ENCODE assay signal across 12 cellular contexts in the genomic region with DNA sequence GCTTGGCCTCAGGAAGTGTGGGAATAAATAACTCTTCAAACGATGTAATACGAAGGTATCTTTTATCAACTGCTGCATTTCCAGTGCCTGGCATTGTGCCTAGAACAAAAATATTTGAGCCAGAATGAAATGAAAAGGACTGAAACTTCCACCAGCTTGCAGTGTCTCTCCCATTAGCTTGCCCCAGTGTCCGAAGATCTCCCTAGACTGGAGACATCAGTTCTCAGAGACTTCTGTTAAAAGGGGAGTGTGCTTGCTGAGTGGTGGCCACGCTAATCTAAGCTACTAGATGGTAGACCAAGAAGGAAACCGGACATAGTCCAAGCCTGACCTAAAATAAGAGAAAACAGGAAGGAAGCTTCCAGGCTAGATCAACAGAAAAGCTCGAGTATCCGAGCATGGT. TPM values are rescaled to one million over a fixed set of nuclear protein-coding genes. Genes with fewer than 3 reads are reported as not detected.
A peak's percentile ranks its signal among the peaks of the same experiment; 100 is the strongest.
DNase-seq lines count a peak whose midpoint lies in the region; ATAC-seq and TF ChIP-seq lines count a peak whose summit lies in the region.
"Had no signal": no experiment of that assay in that cellular context is flagged by ENCODE, and none has a peak within 500 bp of the region (broad histone marks: within the 10 kb centered on the region; RNA-seq: fewer than 3 reads in every experiment).

No MANE protein-coding gene starts in this region.

- ATAC-seq in IMR-90 (ENCODE audit: low read depth) (peak; percentile 19; the same call in 1 of the 2 replicates), body of pancreas (peak; percentile 43), right cardiac atrium (peak; percentile 73 to 80), HG03135 (IDR thresholded peaks at IDR 0.05; ENCODE audit: unreplicated experiment) (no peak)
- peak; percentile 29 to 43 for ATAC-seq in stimulated activated naive B cell treated with anti-CD40 and anti-IgM and Interleukin-4, amounts not matched to agents 10 μg/mL and 1 μg/mL and 100 μg/mL, for 72 hours (replicated peaks)
- no peak for ATAC-seq in activated CD8-positive, alpha-beta memory T cell treated with anti-CD3 and anti-CD28 coated beads, Interleukin-2, amount 10 ng/mL, durations not matched to agents 7 days and 5 days

- H3K9ac ChIP-seq in IMR-90 (ENCODE audit: low read depth, low read length) = no peak overlapping the region
- no peak overlapping the region for H3K9ac ChIP-seq in colonic mucosa (ENCODE audit: low read depth in 2 of 2, low read length in 2 of 2)

- H3K4me2 ChIP-seq in IMR-90 (ENCODE audit: low read depth, low read length) = peak overlapping the region; percentile 66

- H3K18ac ChIP-seq in IMR-90 (ENCODE audit: low read depth, low read length) = no peak overlapping the region

- H3K27ac Mint-ChIP-seq in stimulated activated naive B cell treated with anti-CD40 and anti-IgM and Interleukin-4, amounts not matched to agents 10 μg/mL and 1 μg/mL and 100 μg/mL, for 72 hours = no peak overlapping the region
- no peak overlapping the region for H3K27ac Mint-ChIP-seq in activated CD8-positive, alpha-beta memory T cell treated with anti-CD3 and anti-CD28 coated beads, Interleukin-2, amount 10 ng/mL, durations not matched to agents 7 days and 5 days
- H3K27ac Mint-ChIP-seq: activated CD4-positive, alpha-beta T cell treated with anti-CD3 and anti-CD28 coated beads, Interleukin-2, amount 10 ng/mL, durations not matched to agents 24 days and 14 days had no signal

- H4K91ac ChIP-seq in IMR-90 (ENCODE audit: insufficient read depth, low read depth, low read length) = no peak overlapping the region

- H4K8ac ChIP-seq in IMR-90 (ENCODE audit: low read depth in 2 of 2, low read length in 2 of 2) = no peak overlapping the region

- H3K79me1 ChIP-seq in IMR-90 (ENCODE audit: low read depth in 1 of 2, low read length in 2 of 2) = no peaks in the 10 kb centered on the region

- H2AK5ac ChIP-seq in IMR-90 (ENCODE audit: low read depth, low read length) = no peak overlapping the region

- no peaks in the 10 kb centered on the region for H3K36me3 ChIP-seq in IMR-90 (ENCODE audit: control insufficient read depth, insufficient read depth, low read length)
- no peaks in the 10 kb centered on the region for H3K36me3 ChIP-seq in body of pancreas (replicated peaks in 1 of 2; ENCODE audit: insufficient read depth in 1 of 2, low read depth in 2 of 2)
- H3K36me3 ChIP-seq in colonic mucosa = no peaks in the 10 kb centered on the region

- no peaks in the 10 kb centered on the region for H3K36me3 Mint-ChIP-seq in stimulated activated naive B cell treated with anti-CD40 and anti-IgM and Interleukin-4, amounts not matched to agents 10 μg/mL and 1 μg/mL and 100 μg/mL, for 72 hours
- no peaks in the 10 kb centered on the region for H3K36me3 Mint-ChIP-seq in activated CD8-positive, alpha-beta memory T cell treated with anti-CD3 and anti-CD28 coated beads, Interleukin-2, amount 10 ng/mL, durations not matched to agents 7 days and 5 days

- H3K4me3 ChIP-seq in IMR-90 (ENCODE audit: insufficient read depth, low read depth, low read length) (no peak overlapping the region), body of pancreas (no peak overlapping the region), right cardiac atrium (ENCODE audit: low read length) (no peak overlapping the region), colonic mucosa (no peak overlapping the region)

- no peak overlapping the region for H2BK5ac ChIP-seq in IMR-90 (ENCODE audit: low read depth, low read length, poor library complexity, severe bottlenecking)

- peaks cover 5 to 10% of the 10 kb centered on the region in 2 donors for H3K27me3 Mint-ChIP-seq in stimulated activated naive B cell treated with anti-CD40 and anti-IgM and Interleukin-4, amounts not matched to agents 10 μg/mL and 1 μg/mL and 100 μg/mL, for 72 hours
- peaks cover 22% of the 10 kb centered on the region for H3K27me3 Mint-ChIP-seq in activated CD8-positive, alpha-beta memory T cell treated with anti-CD3 and anti-CD28 coated beads, Interleukin-2, amount 10 ng/mL, durations not matched to agents 7 days and 5 days

- H3K4me1 Mint-ChIP-seq in stimulated activated naive B cell treated with anti-CD40 and anti-IgM and Interleukin-4, amounts not matched to agents 10 μg/mL and 1 μg/mL and 100 μg/mL, for 72 hours = peaks cover 3 to 7% of the 10 kb centered on the region in 2 donors
- H3K4me1 Mint-ChIP-seq in activated CD8-positive, alpha-beta memory T cell treated with anti-CD3 and anti-CD28 coated beads, Interleukin-2, amount 10 ng/mL, durations not matched to agents 7 days and 5 days = peaks cover 11% of the 10 kb centered on the region

- no peak overlapping the region for H3K4ac ChIP-seq in IMR-90 (ENCODE audit: low read depth, low read length)

- in situ Hi-C loops in IMR-90 (cut with MboI; ENCODE audit: low sequenced_read_pairs) = loop anchor here (10.0 kb wide), 1 partner anchor 986 kb away; no protein-coding TSS in a partner anchor

- H2BK20ac ChIP-seq in IMR-90 (ENCODE audit: low read depth, low read length) = no peak overlapping the region

- H3K23ac ChIP-seq in IMR-90 (ENCODE audit: low read depth, low read length) = no peak overlapping the region

- no peak overlapping the region for H2BK15ac ChIP-seq in IMR-90 (ENCODE audit: low read depth, low read length)

- no peak for TF ChIP-seq POLR2A in IMR-90 (IDR thresholded peaks at IDR 0.05; ENCODE audit: low read depth, low read length)
- TF ChIP-seq POLR2A in body of pancreas (IDR thresholded peaks at IDR 0.05) = no peak

- POLR2A ChIA-PET in IMR-90 (lab: Charles Lee; ENCODE audit: unreplicated experiment) = no interaction called here

- no peaks in the 10 kb centered on the region for H3K9me3 Mint-ChIP-seq in stimulated activated naive B cell treated with anti-CD40 and anti-IgM and Interleukin-4, amounts not matched to agents 10 μg/mL and 1 μg/mL and 100 μg/mL, for 72 hours
- no peaks in the 10 kb centered on the region for H3K9me3 Mint-ChIP-seq in activated CD8-positive, alpha-beta memory T cell treated with anti-CD3 and anti-CD28 coated beads, Interleukin-2, amount 10 ng/mL, durations not matched to agents 7 days and 5 days (ENCODE audit: low read depth)
- H3K9me3 Mint-ChIP-seq: activated CD4-positive, alpha-beta T cell treated with anti-CD3 and anti-CD28 coated beads, Interleukin-2, amount 10 ng/mL, durations not matched to agents 24 days and 14 days had no signal

- 20% methylated on average over 1 of the region's 7 CpGs; no CpG with 5 or more reads in 1 of the 2 experiments for WGBS in IMR-90 (ENCODE audit: extremely low coverage in 2 of 2, insufficient read length in 1 of 2), 2 experiments
- 8 to 12% methylated on average over 7 of the region's 7 CpGs for WGBS in body of pancreas, 2 donors
- 5% methylated on average over 7 of the region's 7 CpGs for WGBS in right cardiac atrium

- DNase-seq in IMR-90 (peak; percentile 19), body of pancreas (peak in 2 of 4 donors; percentile 17 to 30), right cardiac atrium (peak in 1 of 3 donors; percentile 58), NCI-H2171 (lab: John Stamatoyannopoulos, UW) (no peak), colonic mucosa (no peak)
- DNase-seq in stimulated activated naive B cell treated with anti-CD40 and anti-IgM and Interleukin-4, amounts not matched to agents 10 μg/mL and 1 μg/mL and 100 μg/mL, for 72 hours = no peak
- DNase-seq in activated CD8-positive, alpha-beta memory T cell treated with anti-CD3 and anti-CD28 coated beads, Interleukin-2, amount 10 ng/mL, durations not matched to agents 7 days and 5 days = no peak
- DNase-seq: activated CD4-positive, alpha-beta T cell treated with anti-CD3 and anti-CD28 coated beads, Interleukin-2, amount 10 ng/mL, durations not matched to agents 24 days and 14 days; amniotic stem cell; Caco-2; NCI-H1048 had no signal

- H3K14ac ChIP-seq in IMR-90 (replicated peaks; ENCODE audit: low read depth, low read length) = no peak overlapping the region

- no peak for TF ChIP-seq RAD21 in IMR-90 (IDR thresholded peaks at IDR 0.05; ENCODE audit: low read length)

- H4K5ac ChIP-seq in IMR-90 (ENCODE audit: low read depth, low read length) = no peak overlapping the region

- dilution Hi-C loops in IMR-90 (cut with HindIII; ENCODE audit: low sequenced_read_pairs, unreplicated experiment) = no loop called here

- no peak overlapping the region for H3K56ac ChIP-seq in IMR-90 (ENCODE audit: extremely low read depth, insufficient read depth, low read length)

- no peaks in the 10 kb centered on the region for H3K9me1 ChIP-seq in IMR-90 (ENCODE audit: insufficient read depth, low read length)

- no TSS peak for BruUV-seq in IMR-90 (replicated peaks; lab: Mats Ljungman, UMichigan)

- no peak overlapping the region for H3K27ac ChIP-seq in IMR-90 (ENCODE audit: insufficient read depth, low read length)
- peak overlapping the region; percentile 31 to 81 (median 70) for H3K27ac ChIP-seq in body of pancreas
- H3K27ac ChIP-seq in right cardiac atrium (ENCODE audit: low read length) = no peak overlapping the region
- no peak overlapping the region for H3K27ac ChIP-seq in colonic mucosa

- H4K20me1 ChIP-seq in IMR-90 (ENCODE audit: insufficient read depth, low read length) = no peaks in the 10 kb centered on the region

- H2AFZ ChIP-seq in IMR-90 (replicated peaks; ENCODE audit: low read length, poor library complexity) = peak overlapping the region; percentile 78

- intact Hi-C loops in IMR-90 (cut with micrococcal nuclease) = loop anchor here (5.0 kb wide), 2 partner anchors 152 to 342 kb away; a partner anchor contains a TSS
- intact Hi-C loops in body of pancreas (cut with DNase I) = no loop called here
- intact Hi-C loops in right cardiac atrium (cut with DNase I) = loop anchor here in 1 of 4 donors (10.0 kb wide), 1 partner anchor 104 kb away; no protein-coding TSS in a partner anchor
- intact Hi-C loops in colonic mucosa (cut with DNase I) = loop anchor here (10.0 kb wide), 2 partner anchors 386 to 936 kb away; no protein-coding TSS in a partner anchor

- H2AK9ac ChIP-seq in IMR-90 (replicated peaks; ENCODE audit: low read depth, low read length, poor library complexity) = no peak overlapping the region

- no peak overlapping the region for H2BK120ac ChIP-seq in IMR-90 (ENCODE audit: low read depth, low read length)

- H3K4me3 Mint-ChIP-seq in stimulated activated naive B cell treated with anti-CD40 and anti-IgM and Interleukin-4, amounts not matched to agents 10 μg/mL and 1 μg/mL and 100 μg/mL, for 72 hours = no peak overlapping the region
- H3K4me3 Mint-ChIP-seq in activated CD8-positive, alpha-beta memory T cell treated with anti-CD3 and anti-CD28 coated beads, Interleukin-2, amount 10 ng/mL, durations not matched to agents 7 days and 5 days = no peak overlapping the region
- H3K4me3 Mint-ChIP-seq: activated CD4-positive, alpha-beta T cell treated with anti-CD3 and anti-CD28 coated beads, Interleukin-2, amount 10 ng/mL, durations not matched to agents 24 days and 14 days had no signal

- no peaks in the 10 kb centered on the region for H3K9me3 ChIP-seq in IMR-90 (ENCODE audit: control insufficient read depth, insufficient read depth, low read length)
- H3K9me3 ChIP-seq in body of pancreas = no peaks in the 10 kb centered on the region
- H3K9me3 ChIP-seq in right cardiac atrium (ENCODE audit: control insufficient read depth, low read length) = no peaks in the 10 kb centered on the region
- H3K9me3 ChIP-seq in colonic mucosa = no peaks in the 10 kb centered on the region
- H3K9me3 ChIP-seq: Caco-2 had no signal

- H3K4me1 ChIP-seq in IMR-90 (ENCODE audit: control insufficient read depth, insufficient read depth, low read length) (peaks cover 3% of the 10 kb centered on the region), body of pancreas (peaks cover 16% of the 10 kb centered on the region), right cardiac atrium (ENCODE audit: control insufficient read depth, insufficient read depth, low read length) (no peaks in the 10 kb centered on the region), colonic mucosa (no peaks in the 10 kb centered on the region)
- H3K4me1 ChIP-seq: Caco-2 had no signal

- CTCF ChIA-PET in IMR-90 (lab: Yijun Ruan, JAX) = interaction anchor here (1.1 to 3.1 kb wide), 4 partner anchors 211 to 361 kb away, joined by 3 to 10 read pairs (median 7); no protein-coding TSS in a partner anchor
- CTCF ChIA-PET in activated CD8-positive, alpha-beta memory T cell treated with anti-CD3 and anti-CD28 coated beads, Interleukin-2, amount 10 ng/mL, durations not matched to agents 7 days and 5 days (lab: Charles Lee) = interaction anchor here (0.9 to 6.2 kb wide), 9 partner anchors 10 to 934 kb away, joined by 3 to 75 read pairs (median 6); no protein-coding TSS in a partner anchor

- H3K27me3 ChIP-seq in IMR-90 (ENCODE audit: control insufficient read depth, insufficient read depth, low read length) = peaks cover 12% of the 10 kb centered on the region
- no peaks in the 10 kb centered on the region for H3K27me3 ChIP-seq in body of pancreas
- H3K27me3 ChIP-seq in right cardiac atrium (ENCODE audit: control insufficient read depth, insufficient read depth) = no peaks in the 10 kb centered on the region
- H3K27me3 ChIP-seq in colonic mucosa = no peaks in the 10 kb centered on the region

- TF ChIP-seq CTCF in IMR-90 (conservative IDR thresholded peaks at IDR 0.05; ENCODE audit: low read depth, low read length) (no peak), body of pancreas (IDR thresholded peaks at IDR 0.05) (no peak), colonic mucosa (IDR thresholded peaks at IDR 0.05) (no peak)

RNA-seq across cellular contexts. Expression of a gene that starts 28.6 kb away (rescaled TPM):
- total RNA-seq in IMR-90 (2012; rRNA removed) = under 0.01 and 0.56 TPM in 2 replicates
- 0.07 and 0.13 TPM in 2 replicates for polyA plus RNA-seq in IMR-90 (2012; rRNA removed)
- not detected in 2 replicates for polyA plus RNA-seq in IMR-90 (2012; cell fraction: cytosol; rRNA removed)
- 0.06 TPM in 1 of 2 replicates, not detected in the other for polyA plus RNA-seq in IMR-90 (2012; cell fraction: nucleus; rRNA removed; ENCODE audit: low replicate concordance)
- total RNA-seq in body of pancreas = 1 to 10 TPM; 5.2 to 5.3 TPM
- total RNA-seq in right cardiac atrium = 1 to 10 TPM; 1.1 to 3.7 (median 2.2) TPM
- 1.6 TPM for polyA plus RNA-seq in right cardiac atrium
- total RNA-seq in activated CD8-positive, alpha-beta memory T cell treated with anti-CD3 and anti-CD28 coated beads, Interleukin-2, amount 10 ng/mL, durations not matched to agents 7 days and 5 days = under 1 TPM in 1 of 2 experiments, not detected in 1; 0.19 TPM
- total RNA-seq in colonic mucosa = under 1 TPM; 0.07 to 0.74 TPM
- total RNA-seq: activated CD4-positive, alpha-beta T cell treated with anti-CD3 and anti-CD28 coated beads, Interleukin-2, amount 10 ng/mL, durations not matched to agents 24 days and 14 days had no signal

Comparison
In these comparisons a context has a peak if more than half of its experiments do, and no peak if none do; other contexts are left out.
1. ATAC-seq: peak in IMR-90 (single experiment), body of pancreas (single experiment), right cardiac atrium (2 of 2) and stimulated activated naive B cell treated with anti-CD40 and anti-IgM and Interleukin-4, amounts not matched to agents 10 μg/mL and 1 μg/mL and 100 μg/mL, for 72 hours (2 of 2); none in HG03135 (single experiment) and activated CD8-positive, alpha-beta memory T cell treated with anti-CD3 and anti-CD28 coated beads, Interleukin-2, amount 10 ng/mL, durations not matched to agents 7 days and 5 days (single experiment).
2. H3K27ac ChIP-seq: peak in body of pancreas (4 of 4); none in IMR-90 (single experiment), right cardiac atrium (single experiment) and colonic mucosa (single experiment).